Comparison of ENCODE assay signal across 8 cellular contexts in the genomic region with DNA sequence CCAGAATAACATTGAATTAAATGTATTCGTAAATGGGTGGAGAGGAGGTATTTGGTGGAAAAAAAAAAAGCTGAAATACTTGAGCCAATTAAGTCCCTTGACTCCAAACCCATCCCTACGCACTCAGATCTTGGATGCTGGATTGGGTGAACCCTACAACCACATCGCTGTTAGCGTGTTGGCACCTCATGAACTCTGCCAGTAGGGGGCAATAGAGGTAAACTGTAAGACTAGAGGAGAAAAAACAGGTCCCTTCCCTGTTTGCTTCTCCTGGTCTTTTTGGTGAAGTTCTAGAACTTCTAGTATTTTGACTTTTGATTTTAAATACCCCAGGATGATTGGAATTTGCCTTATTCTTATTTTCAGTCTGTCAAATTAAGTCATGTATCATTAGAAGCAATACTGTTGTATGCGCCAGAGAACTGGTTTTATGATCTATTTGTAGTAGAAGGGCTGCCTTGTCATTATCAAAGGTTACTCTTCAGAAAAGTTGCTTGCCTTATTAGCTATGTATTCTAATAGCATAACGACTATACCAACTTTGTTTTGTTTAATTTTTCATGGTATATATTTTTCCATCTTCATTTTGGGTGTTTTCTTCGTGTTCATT. TPM values are rescaled to one million over a fixed set of nuclear protein-coding genes. Genes with fewer than 3 reads are reported as not detected.
DNase-seq lines count a peak whose midpoint lies in the region; ATAC-seq and TF ChIP-seq lines count a peak whose summit lies in the region.

No MANE protein-coding gene starts in this region.

- 33 to 40% (median 36%) methylated on average over 7 of the region's 7 CpGs for WGBS in spleen, 5 donors

- intact Hi-C loops in left ventricle myocardium inferior (cut with micrococcal nuclease) (no loop called here), spleen (cut with DNase I; ENCODE audit: low total_unique reads) (no loop called here)

- no peak for TF ChIP-seq POLR2A in spleen (IDR thresholded peaks at IDR 0.05)

- H3K9me3 ChIP-seq in left ventricle myocardium inferior (replicated peaks) = peaks cover 15% of the 10 kb centered on the region
- H3K9me3 ChIP-seq in spleen = no peaks in the 10 kb centered on the region

- DNase-seq in DMS 273 (lab: John Stamatoyannopoulos, UW; ENCODE audit: unreplicated experiment) = peak; percentile 83
- DNase-seq in NCI-H1694 treated with DMSO at 0.1 percent for 48 hours (lab: John Stamatoyannopoulos, UW) = peak; percentile 51
- peak; percentile 3 for DNase-seq in activated CD4-positive, alpha-beta T cell treated with anti-CD3 and anti-CD28 coated beads, Interleukin-2, amount 50 U/mL, for 1 hour
- DNase-seq in left ventricle myocardium inferior = no peak
- no peak for DNase-seq in spleen
- DNase-seq in GF-D8 (lab: John Stamatoyannopoulos, UW) = no peak

- peak; percentile 60 for TF ChIP-seq CTCF in left ventricle myocardium inferior (IDR thresholded peaks at IDR 0.05; ENCODE audit: borderline replicate concordance)
- peak in 9 of 11 experiments; percentile 28 to 78 (median 68) for TF ChIP-seq CTCF in spleen (IDR thresholded peaks at IDR 0.05 in 8 of 11, conservative IDR thresholded peaks at IDR 0.05 in 3 of 11)

- no peaks in the 10 kb centered on the region for H3K27me3 ChIP-seq in left ventricle myocardium inferior (ENCODE audit: low read depth)
- H3K27me3 ChIP-seq in spleen (replicated peaks in 1 of 7) = no peaks in the 10 kb centered on the region

- no peak overlapping the region for H3K4me3 ChIP-seq in left ventricle myocardium inferior
- H3K4me3 ChIP-seq in spleen = no peak overlapping the region

- H3K27ac ChIP-seq in left ventricle myocardium inferior (replicated peaks) = no peak overlapping the region
- no peak overlapping the region for H3K27ac ChIP-seq in spleen

- H3K36me3 ChIP-seq in left ventricle myocardium inferior = no peaks in the 10 kb centered on the region
- no peaks in the 10 kb centered on the region for H3K36me3 ChIP-seq in spleen

- ATAC-seq in GM18907 (IDR thresholded peaks at IDR 0.05; ENCODE audit: unreplicated experiment) = peak; percentile 93
- ATAC-seq in HG03025 (IDR thresholded peaks at IDR 0.05; ENCODE audit: low FRiP score, unreplicated experiment) = peak; percentile 87

- H3K4me1 ChIP-seq in left ventricle myocardium inferior (no peaks in the 10 kb centered on the region), spleen (no peaks in the 10 kb centered on the region)

RNA-seq across cellular contexts. Expression of gene OR13G1, which starts 1.9 kb away (rescaled TPM):
- not detected for total RNA-seq in left ventricle myocardium inferior
- not detected for total RNA-seq in spleen
- not detected for polyA plus RNA-seq in spleen

RNA-seq across cellular contexts. Expression of gene OR6F1, which starts 35.1 kb away (rescaled TPM):
- total RNA-seq in left ventricle myocardium inferior (not detected), spleen (not detected)
- not detected for polyA plus RNA-seq in spleen

RNA-seq across cellular contexts. Expression of gene OR14K1, which starts 57.0 kb away (rescaled TPM):
- total RNA-seq in left ventricle myocardium inferior = not detected
- under 1 TPM in 2 of 7 donors, not detected in 5; 0.38 to 0.73 TPM for total RNA-seq in spleen
- not detected for polyA plus RNA-seq in spleen

Comparison
In these comparisons a context has a peak if more than half of its experiments do, and no peak if none do; other contexts are left out.
1. DNase-seq: peak in DMS 273 (single experiment), NCI-H1694 treated with DMSO at 0.1 percent for 48 hours (single experiment) and activated CD4-positive, alpha-beta T cell treated with anti-CD3 and anti-CD28 coated beads, Interleukin-2, amount 50 U/mL, for 1 hour (single experiment); none in left ventricle myocardium inferior (single experiment), spleen (single experiment) and GF-D8 (single experiment).